16 cellular contexts compared by ENCODE assay signal in the genomic region with DNA sequence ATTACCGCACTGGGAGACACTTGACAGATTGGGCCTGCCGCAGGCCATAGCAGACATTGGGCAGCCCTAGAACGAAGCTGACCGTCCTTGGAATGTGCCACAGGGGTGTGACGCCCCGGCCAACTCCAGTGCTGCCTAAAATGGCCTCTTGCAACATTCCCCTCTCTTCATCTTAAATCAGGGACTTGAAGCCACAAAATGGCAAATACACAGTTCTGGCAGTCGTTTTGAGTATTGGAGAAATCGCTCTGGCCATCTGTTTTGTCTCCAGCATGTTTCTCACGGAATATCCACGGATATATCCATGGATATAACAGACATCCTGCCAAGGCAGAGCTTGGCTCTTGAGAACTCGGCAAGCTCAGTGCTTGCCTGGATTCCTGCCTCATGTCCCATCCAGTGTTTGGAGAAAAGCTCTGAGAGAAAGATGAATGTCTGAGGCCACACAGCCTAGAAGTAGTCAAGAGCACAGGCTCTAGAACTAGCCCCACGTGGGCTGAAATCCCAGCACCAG.
DNase-seq lines count a peak whose midpoint lies in the region; ATAC-seq and TF ChIP-seq lines count a peak whose summit lies in the region.
"Had no signal": no experiment of that assay in that cellular context is flagged by ENCODE, and none has a peak within 500 bp of the region (broad histone marks: within the 10 kb centered on the region; RNA-seq: fewer than 3 reads in every experiment).

No MANE protein-coding gene starts in this region.

- H3K4me1 Mint-ChIP-seq in activated B cell treated with CpG ODN at 0.5 μM for 24 hours: peaks cover 34% of the 10 kb centered on the region

- intact Hi-C loops in activated B cell treated with CpG ODN at 0.5 μM for 24 hours (cut with micrococcal nuclease) (no loop called here), mucosa of descending colon (cut with DNase I, micrococcal nuclease) (no loop called here), uterus (cut with DNase I; ENCODE audit: low total_unique reads) (no loop called here)

- DNase-seq in activated B cell treated with CpG ODN at 0.5 μM for 24 hours (no peak), fibroblast of pulmonary artery (ENCODE audit: low read depth) (peak; percentile 46), mucosa of descending colon (peak; percentile 32 to 55 (median 44)), uterus (peak; percentile 73), GM19240 (ENCODE audit: insufficient read length, low spot score) (no peak)
- DNase-seq: activated CD4-positive, alpha-beta T cell treated with anti-CD3 and anti-CD28 coated beads for 48 hours; activated T-cell treated with anti-CD3 and anti-CD28 coated beads, Interleukin-2, amount 50 U/mL, for 48 hours; CD8-positive, alpha-beta memory T cell; effector memory CD4-positive, alpha-beta T cell; NCI-H1105; stimulated activated CD4-positive, alpha-beta T cell treated with anti-CD3 and anti-CD28 coated beads, Interleukin-4, amount 100 ng/mL, for 24 hours; stimulated activated naive CD4-positive, alpha-beta T cell; T-helper 1 cell had no signal

- H3K9me3 ChIP-seq in mucosa of descending colon: no peaks in the 10 kb centered on the region
- no peaks in the 10 kb centered on the region for H3K9me3 ChIP-seq in uterus

- TF ChIP-seq CTCF in activated B cell treated with CpG ODN at 0.5 μM for 24 hours (IDR thresholded peaks at IDR 0.05) (no peak), fibroblast of pulmonary artery (IDR thresholded peaks at IDR 0.05; ENCODE audit: low read length, missing control alignments) (no peak), mucosa of descending colon (IDR thresholded peaks at IDR 0.05) (no peak), uterus (IDR thresholded peaks at IDR 0.05) (no peak)

- ATAC-seq in activated B cell treated with CpG ODN at 0.5 μM for 24 hours (ENCODE audit: low read depth) (no peak), mucosa of descending colon (peak; percentile 54), GM21529 (IDR thresholded peaks at IDR 0.05; ENCODE audit: unreplicated experiment) (no peak)
- no peak for ATAC-seq in activated CD4-positive, CD25-positive, alpha-beta regulatory T cell treated with anti-CD3 and anti-CD28 coated beads, Interleukin-2, amount 50 U/mL, for 24 hours

- H3K4me3 ChIP-seq in fibroblast of pulmonary artery (replicated peaks; ENCODE audit: low read depth, low read length): no peak overlapping the region
- no peak overlapping the region for H3K4me3 ChIP-seq in mucosa of descending colon
- H3K4me3 ChIP-seq in uterus: no peak overlapping the region

- H3K36me3 ChIP-seq in mucosa of descending colon (ENCODE audit: low read depth) (no peaks in the 10 kb centered on the region), uterus (no peaks in the 10 kb centered on the region)

- POLR2A ChIA-PET in activated B cell treated with CpG ODN at 0.5 μM for 24 hours (lab: Charles Lee): no interaction called here

- CTCF ChIA-PET in activated B cell treated with CpG ODN at 0.5 μM for 24 hours (lab: Charles Lee): interaction anchor here (1.2 kb wide), 1 partner anchor 157 kb away, joined by 3 read pairs; no protein-coding TSS in a partner anchor

- H3K27me3 ChIP-seq in uterus: no peaks in the 10 kb centered on the region

- peaks cover 27% of the 10 kb centered on the region for H3K36me3 Mint-ChIP-seq in activated B cell treated with CpG ODN at 0.5 μM for 24 hours (ENCODE audit: low read depth)

- H3K4me3 Mint-ChIP-seq in activated B cell treated with CpG ODN at 0.5 μM for 24 hours: no peak overlapping the region
- H3K4me3 Mint-ChIP-seq: CD8-positive, alpha-beta memory T cell had no signal

- H3K27ac ChIP-seq in uterus: peak overlapping the region; percentile 29 to 62

- peak overlapping the region; percentile 22 for H3K27ac Mint-ChIP-seq in activated B cell treated with CpG ODN at 0.5 μM for 24 hours
- H3K27ac Mint-ChIP-seq: progenitor cell of endocrine pancreas had no signal

- peaks cover 3% of the 10 kb centered on the region for H3K9me3 Mint-ChIP-seq in activated B cell treated with CpG ODN at 0.5 μM for 24 hours
- H3K9me3 Mint-ChIP-seq: CD8-positive, alpha-beta memory T cell had no signal

- no peaks in the 10 kb centered on the region for H3K27me3 Mint-ChIP-seq in activated B cell treated with CpG ODN at 0.5 μM for 24 hours
- H3K27me3 Mint-ChIP-seq: CD8-positive, alpha-beta memory T cell; progenitor cell of endocrine pancreas had no signal

- no peak for TF ChIP-seq POLR2A in uterus (IDR thresholded peaks at IDR 0.05)

- H3K4me1 ChIP-seq in mucosa of descending colon (ENCODE audit: low read depth): no peaks in the 10 kb centered on the region
- H3K4me1 ChIP-seq in uterus: no peaks in the 10 kb centered on the region

Comparison
In these comparisons a context has a peak if more than half of its experiments do, and no peak if none do; other contexts are left out.
1. DNase-seq: peak in fibroblast of pulmonary artery (single experiment), mucosa of descending colon (3 of 3) and uterus (2 of 2); none in activated B cell treated with CpG ODN at 0.5 μM for 24 hours (single experiment) and GM19240 (single experiment).